ENCODE assay signal across 11 cellular contexts in genomic region chr6:139164001-139164400, GRCh38. TPM values are rescaled to one million over a fixed set of nuclear protein-coding genes. Genes with fewer than 3 reads are reported as not detected.
DNase-seq lines count a peak whose midpoint lies in the region; TF ChIP-seq lines count a peak whose summit lies in the region.
"Had no signal": no experiment of that assay in that cellular context is flagged by ENCODE, and none has a peak within 500 bp of the region (broad histone marks: within the 10 kb centered on the region; RNA-seq: fewer than 3 reads in every experiment).

No MANE protein-coding gene starts in this region.

- H3K27ac Mint-ChIP-seq in activated naive CD8-positive, alpha-beta T cell treated with anti-CD3 and anti-CD28 coated beads for 36 hours, result peak overlapping the region; percentile 94
- H3K27ac Mint-ChIP-seq in neural crest cell (ENCODE audit: unreplicated experiment), result no peak overlapping the region

- peak; percentile 13 for DNase-seq in OCI-M1 (lab: John Stamatoyannopoulos, UW)
- peak; percentile 44 for DNase-seq in activated naive CD8-positive, alpha-beta T cell treated with anti-CD3 and anti-CD28 coated beads for 36 hours
- no peak for DNase-seq in neural crest cell (ENCODE audit: low read depth, low spot score)
- no peak for DNase-seq in cerebellum (ENCODE audit: low spot score)
- no peak for DNase-seq in retina
- DNase-seq in H4 (ENCODE audit: low spot score), result no peak
- DNase-seq in DMS79 (lab: John Stamatoyannopoulos, UW), result no peak
- DNase-seq: activated gamma-delta T cell treated with Interleukin-2 at 50 U/mL for 16 hours, midbrain, NCI-H526 had no signal

- no peaks in the 10 kb centered on the region for H3K27me3 Mint-ChIP-seq in activated naive CD8-positive, alpha-beta T cell treated with anti-CD3 and anti-CD28 coated beads for 36 hours
- no peaks in the 10 kb centered on the region for H3K27me3 Mint-ChIP-seq in neural crest cell (ENCODE audit: low read depth)

- H3K9me3 Mint-ChIP-seq in activated naive CD8-positive, alpha-beta T cell treated with anti-CD3 and anti-CD28 coated beads for 36 hours, result no peaks in the 10 kb centered on the region
- H3K9me3 Mint-ChIP-seq in neural crest cell, result no peaks in the 10 kb centered on the region

- TF ChIP-seq CTCF in GM12872 (IDR thresholded peaks at IDR 0.05; ENCODE audit: insufficient read depth, low read depth, low read length) (0 out of 3 replicates have a peak, but pooled peaks have one; percentile 18), neural crest cell (conservative IDR thresholded peaks at IDR 0.05) (peak; percentile 23)

- peaks cover 88% of the 10 kb centered on the region for H3K4me1 Mint-ChIP-seq in activated naive CD8-positive, alpha-beta T cell treated with anti-CD3 and anti-CD28 coated beads for 36 hours
- no peaks in the 10 kb centered on the region for H3K4me1 Mint-ChIP-seq in neural crest cell

- peaks cover 58% of the 10 kb centered on the region for H3K36me3 Mint-ChIP-seq in activated naive CD8-positive, alpha-beta T cell treated with anti-CD3 and anti-CD28 coated beads for 36 hours
- peaks cover 5% of the 10 kb centered on the region for H3K36me3 Mint-ChIP-seq in neural crest cell (ENCODE audit: low read depth)

- H3K4me3 Mint-ChIP-seq in activated naive CD8-positive, alpha-beta T cell treated with anti-CD3 and anti-CD28 coated beads for 36 hours, result no peak overlapping the region
- no peak overlapping the region for H3K4me3 Mint-ChIP-seq in neural crest cell

RNA-seq across cellular contexts. Expression of gene HECA, which starts 29.1 kb away (rescaled TPM):
- 10 to 100 TPM; 39.2 to 39.9 TPM for total RNA-seq in activated naive CD8-positive, alpha-beta T cell treated with anti-CD3 and anti-CD28 coated beads for 36 hours
- total RNA-seq in neural crest cell, result 8.6 and 9.3 TPM in 2 replicates
- total RNA-seq in cerebellum, result 26.9 TPM
- total RNA-seq in H4 (2014; rRNA removed; shearing (Covaris generic)), result 2.9 and 3.0 TPM in 2 replicates

Comparison
In these comparisons a context has a peak if more than half of its experiments do, and no peak if none do; other contexts are left out.
1. DNase-seq: peak in OCI-M1 (single experiment) and activated naive CD8-positive, alpha-beta T cell treated with anti-CD3 and anti-CD28 coated beads for 36 hours (single experiment); none in neural crest cell (single experiment), cerebellum (single experiment), retina (single experiment), H4 (single experiment) and DMS79 (single experiment).